8 cellular contexts compared by ENCODE assay signal in genomic region chr5:56270568-56271392, GRCh38. TPM values are rescaled to one million over a fixed set of nuclear protein-coding genes. Genes with fewer than 3 reads are reported as not detected.
DNase-seq lines count a peak whose midpoint lies in the region; ATAC-seq and TF ChIP-seq lines count a peak whose summit lies in the region.

No MANE protein-coding gene starts in this region.

- peaks cover 27% of the 10 kb centered on the region for H3K4me1 Mint-ChIP-seq in HFFc6 (ENCODE audit: low read depth)

- peaks cover 0 to 19% (median 2%) of the 10 kb centered on the region in 12 donors for H3K4me1 ChIP-seq in heart left ventricle

- H3K4me3 Mint-ChIP-seq in HFFc6: no peak overlapping the region

- H3K27ac ChIP-seq in heart left ventricle: peak overlapping the region in 1 of 12 donors; percentile 48

- 43 to 53% (median 44%) methylated on average over 5 to 6 of the region's 6 CpGs for WGBS in heart left ventricle, 4 donors

- H3K27me3 ChIP-seq in heart left ventricle: no peaks in the 10 kb centered on the region

- H3K27me3 Mint-ChIP-seq in HFFc6 (ENCODE audit: insufficient read depth): peaks cover 4% of the 10 kb centered on the region; the same call in 1 of the 2 replicates

- DNase-seq in GM12865 (ENCODE audit: low read depth) (peak; percentile 85), HFFc6 (peak; percentile 70), NB4 (ENCODE audit: low read depth) (peak; percentile 91), SW480 (ENCODE audit: low spot score) (peak; percentile 75), heart left ventricle (peak; percentile 80 to 87 (median 86)), renal cortical epithelial cell (ENCODE audit: low read depth) (peak; percentile 92)
- DNase-seq in activated naive CD8-positive, alpha-beta T cell treated with anti-CD3 and anti-CD28 coated beads, Interleukin-2, amount 50 U/mL, for 16 hours (ENCODE audit: low read depth, low spot score): peak; percentile 40

- no peaks in the 10 kb centered on the region for H3K36me3 Mint-ChIP-seq in HFFc6 (ENCODE audit: low read depth)

- no peak overlapping the region for H3K4me3 ChIP-seq in GM12865 (ENCODE audit: low read depth, low read length)
- no peak overlapping the region for H3K4me3 ChIP-seq in NB4 (ENCODE audit: low read depth, low read length)
- H3K4me3 ChIP-seq in heart left ventricle: no peak overlapping the region

- H3K27ac Mint-ChIP-seq in HFFc6: peak overlapping the region; percentile 6; the same call in 1 of the 2 replicates

- TF ChIP-seq CTCF in GM12865 (IDR thresholded peaks at IDR 0.05; ENCODE audit: insufficient read depth, low read depth, low read length, missing control alignments): peak; percentile 100
- TF ChIP-seq CTCF in HFFc6 (IDR thresholded peaks at IDR 0.05): peak; percentile 97
- peak; percentile 96 for TF ChIP-seq CTCF in NB4 (IDR thresholded peaks at IDR 0.05; ENCODE audit: low read depth, low read length)
- peak; percentile 95 to 100 (median 99) for TF ChIP-seq CTCF in heart left ventricle (IDR thresholded peaks at IDR 0.05)

- intact Hi-C loops in heart left ventricle (cut with DNase I): loop anchor here (1.0 to 10.0 kb wide), 16 partner anchors 194 to 952 kb away; no protein-coding TSS in a partner anchor

- no peaks in the 10 kb centered on the region for H3K9me3 ChIP-seq in heart left ventricle

- H3K36me3 ChIP-seq in heart left ventricle: no peaks in the 10 kb centered on the region

- no peaks in the 10 kb centered on the region for H3K9me3 Mint-ChIP-seq in HFFc6

- TF ChIP-seq POLR2A in NB4 (IDR thresholded peaks at IDR 0.05; ENCODE audit: extremely low read depth, insufficient read length) (no peak), heart left ventricle (IDR thresholded peaks at IDR 0.05) (no peak)

- peak; percentile 97 to 100 (median 98) for ATAC-seq in heart left ventricle
- no peak for ATAC-seq in GM19328 (IDR thresholded peaks at IDR 0.05; ENCODE audit: unreplicated experiment)

RNA-seq across cellular contexts. Expression of gene ANKRD55, which starts 37.6 kb away (rescaled TPM):
- total RNA-seq in HFFc6 (2021; fragmentation: NEBNext Ultra II Directional; extraction: Animal tissue kit (Norgen Biotek cat#: 25700)): not detected
- total RNA-seq in heart left ventricle: under 1 TPM in 2 of 9 donors, not detected in 7; 0.11 to 0.15 TPM
- polyA plus RNA-seq in heart left ventricle: not detected
- total RNA-seq in renal cortical epithelial cell: not detected in 2 replicates

Comparison
In these comparisons a context has a peak if more than half of its experiments do, and no peak if none do; other contexts are left out.
1. DNase-seq: peak in every context shown above with its lines; median percentile 92 in renal cortical epithelial cell; 91 in NB4; 86 in heart left ventricle; 85 in GM12865; 75 in SW480; 70 in HFFc6; 40 in activated naive CD8-positive, alpha-beta T cell treated with anti-CD3 and anti-CD28 coated beads, Interleukin-2, amount 50 U/mL, for 16 hours.